ENCODE assay signal across 38 cellular contexts in the genomic region with DNA sequence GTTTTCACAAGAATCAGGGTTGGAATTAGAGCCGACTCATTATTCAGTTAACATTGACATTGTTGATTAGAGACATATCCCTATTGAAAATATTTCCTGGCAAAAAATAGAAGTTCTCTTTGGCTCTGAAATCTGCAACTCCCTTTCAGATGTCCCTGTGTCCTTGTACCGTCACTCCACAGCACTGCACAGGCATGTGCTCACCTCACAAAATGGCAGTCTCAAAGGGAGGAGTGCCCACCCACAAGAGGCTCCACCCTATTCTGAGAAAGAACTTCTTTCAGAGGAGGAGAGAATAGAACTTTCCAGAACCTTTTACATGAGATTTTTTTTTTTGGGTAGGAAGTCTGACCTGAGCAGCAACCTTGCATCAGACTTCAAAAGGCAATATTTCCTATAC.
"Had no signal": no experiment of that assay in that cellular context is flagged by ENCODE, and none has a peak within 500 bp of the region (broad histone marks: within the 10 kb centered on the region; RNA-seq: fewer than 3 reads in every experiment).

No MANE protein-coding gene starts in this region.

- H3K27ac Mint-ChIP-seq: activated B cell treated with CpG ODN at 0.5 μM for 24 hours; activated CD4-positive, alpha-beta memory T cell treated with anti-CD3 and anti-CD28 coated beads for 36 hours; activated CD4-positive, alpha-beta T cell treated with anti-CD3 and anti-CD28 coated beads, Interleukin-2, amount 10 ng/mL, durations not matched to agents 24 days and 14 days; activated CD8-positive, alpha-beta T cell treated with anti-CD3 and anti-CD28 coated beads for 36 hours; activated naive CD4-positive, alpha-beta T cell treated with anti-CD3 and anti-CD28 coated beads for 36 hours; activated naive CD8-positive, alpha-beta T cell treated with anti-CD3 and anti-CD28 coated beads for 36 hours; activated T-cell treated with anti-CD3 and anti-CD28 coated beads, Interleukin-2, amount 50 U/mL, for 72 hours; activated T-helper 1 cell treated with anti-CD3 and anti-CD28 coated beads, Interleukin-12 subunit alpha, Interleukin-12 subunit beta, Interleukin-2, Interleukin-4 antibody, amounts not matched to agents 30 ng/mL and 10 ng/mL and 1 ng/mL, durations not matched to agents 14 hours and 24 hours and 36 hours; activated T-helper 17 cell treated with anti-CD3 and anti-CD28 coated beads, Interleukin-2, amount 50 U/mL, for 72 hours; brain; T-helper 1 cell treated with Interleukin-12 subunit alpha and Interleukin-12 subunit beta and Interleukin-4 antibody, amounts not matched to agents 30 μg/mL and 1 μg/mL, for 36 hours; T-helper 2 cell treated with Interferon-gamma antibody and Interleukin-4, amounts not matched to agents 5 μg/mL and 100 μg/mL, for 36 hours had no signal

- H3K4me3 ChIP-seq: adrenal gland, cardiac muscle cell had no signal

- H3K9me3 ChIP-seq: adrenal gland had no signal

- H3K4me3 Mint-ChIP-seq: activated B cell treated with CpG ODN at 0.5 μM for 24 hours; activated CD4-positive, alpha-beta memory T cell treated with anti-CD3 and anti-CD28 coated beads for 36 hours; activated CD4-positive, alpha-beta T cell treated with anti-CD3 and anti-CD28 coated beads, Interleukin-2, amount 10 ng/mL, durations not matched to agents 24 days and 14 days; activated CD8-positive, alpha-beta T cell treated with anti-CD3 and anti-CD28 coated beads for 36 hours; activated naive CD4-positive, alpha-beta T cell treated with anti-CD3 and anti-CD28 coated beads for 36 hours; activated naive CD8-positive, alpha-beta T cell treated with anti-CD3 and anti-CD28 coated beads for 36 hours; activated T-cell treated with anti-CD3 and anti-CD28 coated beads, Interleukin-2, amount 50 U/mL, for 4 hours; activated T-helper 1 cell treated with anti-CD3 and anti-CD28 coated beads, Interleukin-12 subunit alpha, Interleukin-12 subunit beta, Interleukin-2, Interleukin-4 antibody, amounts not matched to agents 30 ng/mL and 10 ng/mL and 1 ng/mL, durations not matched to agents 14 hours and 24 hours and 36 hours; activated T-helper 17 cell treated with anti-CD3 and anti-CD28 coated beads, Interleukin-2, amount 50 U/mL, for 72 hours; brain; central memory CD8-positive, alpha-beta T cell; T-helper 1 cell treated with Interleukin-12 subunit alpha and Interleukin-12 subunit beta and Interleukin-4 antibody, amounts not matched to agents 30 μg/mL and 1 μg/mL, for 36 hours; T-helper 2 cell treated with Interferon-gamma antibody and Interleukin-4, amounts not matched to agents 5 μg/mL and 100 μg/mL, for 36 hours had no signal

- H3K4me1 Mint-ChIP-seq: activated T-helper 17 cell treated with anti-CD3 and anti-CD28 coated beads, Interleukin-2, amount 50 U/mL, for 72 hours; brain had no signal

- H3K27me3 ChIP-seq: adrenal gland, cardiac muscle cell had no signal

- H3K27ac ChIP-seq: adrenal gland, cardiac muscle cell, VCaP had no signal

- DNase-seq: activated B cell treated with CpG ODN at 0.5 μM for 24 hours; activated CD4-positive, alpha-beta memory T cell treated with anti-CD3 and anti-CD28 coated beads for 36 hours; activated CD4-positive, alpha-beta T cell treated with anti-CD3 and anti-CD28 coated beads for 4 hours; activated CD4-positive, alpha-beta T cell treated with anti-CD3 and anti-CD28 coated beads, Interleukin-2, amount 10 ng/mL, durations not matched to agents 24 days and 14 days; activated CD4-positive, alpha-beta T cell treated with anti-CD3 and anti-CD28 coated beads, Interleukin-2, amount 50 U/mL, for 1 hour; activated CD4-positive, alpha-beta T cell treated with anti-CD3 and anti-CD28 coated beads, Interleukin-2, amount 50 U/mL, for 4 hours; activated CD4-positive, CD25-positive, alpha-beta regulatory T cell treated with anti-CD3 and anti-CD28 coated beads, Interleukin-2, amount 50 U/mL, for 72 hours; activated CD8-positive, alpha-beta memory T cell treated with anti-CD3 and anti-CD28 coated beads, Interleukin-2, amount 50 U/mL, for 4 hours; activated CD8-positive, alpha-beta T cell treated with anti-CD3 and anti-CD28 coated beads for 36 hours; activated effector memory CD4-positive, alpha-beta T cell treated with anti-CD3 and anti-CD28 coated beads, Interleukin-2, amount 50 U/mL, for 16 hours; activated gamma-delta T cell treated with Interleukin-2 at 50 U/mL for 16 hours; activated naive CD4-positive, alpha-beta T cell; activated naive CD4-positive, alpha-beta T cell treated with anti-CD3 and anti-CD28 coated beads for 36 hours; activated naive CD4-positive, alpha-beta T cell treated with anti-CD3 and anti-CD28 coated beads, Interleukin-2, amount 50 U/mL, for 16 hours; activated naive CD8-positive, alpha-beta T cell treated with anti-CD3 and anti-CD28 coated beads for 36 hours; activated T-cell treated with anti-CD3 and anti-CD28 coated beads for 4 hours; activated T-cell treated with anti-CD3 and anti-CD28 coated beads, Interleukin-2, amount 50 U/mL, for 1 hour; activated T-cell treated with anti-CD3 and anti-CD28 coated beads, Interleukin-2, amount 50 U/mL, for 4 hours; activated T-cell treated with anti-CD3 and anti-CD28 coated beads, Interleukin-2, amount 50 U/mL, for 72 hours; adrenal gland; amniotic stem cell; aorta; caudate nucleus; cerebellar nuclear complex; T-helper 1 cell; T-helper 2 cell; T-helper 9 cell had no signal

- H3K4me1 ChIP-seq: adrenal gland had no signal

- H3K27me3 Mint-ChIP-seq: activated CD4-positive, alpha-beta memory T cell treated with anti-CD3 and anti-CD28 coated beads for 36 hours; activated CD8-positive, alpha-beta T cell treated with anti-CD3 and anti-CD28 coated beads for 36 hours; activated T-helper 17 cell treated with anti-CD3 and anti-CD28 coated beads, Interleukin-2, amount 50 U/mL, for 72 hours; central memory CD8-positive, alpha-beta T cell had no signal

- H3K36me3 ChIP-seq: adrenal gland, cardiac muscle cell had no signal

- FAIRE-seq: astrocyte, TTC549 had no signal

- ATAC-seq: activated CD8-positive, alpha-beta T cell treated with anti-CD3 and anti-CD28 coated beads for 36 hours; activated naive CD4-positive, alpha-beta T cell treated with anti-CD3 and anti-CD28 coated beads, Interleukin-2, amount 50 U/mL, for 72 hours; activated T-cell treated with anti-CD3 and anti-CD28 coated beads, Interleukin-2, amount 50 U/mL, for 4 hours; activated T-cell treated with anti-CD3 and anti-CD28 coated beads, Interleukin-2, amount 50 U/mL, for 72 hours; activated T-helper 17 cell treated with anti-CD3 and anti-CD28 coated beads, Interleukin-2, amount 50 U/mL, for 72 hours had no signal

- H3K36me3 Mint-ChIP-seq: activated CD4-positive, alpha-beta memory T cell treated with anti-CD3 and anti-CD28 coated beads for 36 hours; activated naive CD4-positive, alpha-beta T cell treated with anti-CD3 and anti-CD28 coated beads, Interleukin-2, amount 50 U/mL, for 72 hours; brain had no signal

- H3K9me3 Mint-ChIP-seq: activated CD8-positive, alpha-beta T cell treated with anti-CD3 and anti-CD28 coated beads for 36 hours; activated naive CD4-positive, alpha-beta T cell treated with anti-CD3 and anti-CD28 coated beads, Interleukin-2, amount 50 U/mL, for 72 hours; activated naive CD8-positive, alpha-beta T cell treated with anti-CD3 and anti-CD28 coated beads for 36 hours; activated T-cell treated with anti-CD3 and anti-CD28 coated beads, Interleukin-2, amount 50 U/mL, for 4 hours; activated T-cell treated with anti-CD3 and anti-CD28 coated beads, Interleukin-2, amount 50 U/mL, for 72 hours; activated T-helper 17 cell treated with anti-CD3 and anti-CD28 coated beads, Interleukin-2, amount 50 U/mL, for 72 hours; central memory CD8-positive, alpha-beta T cell had no signal
